In genomic region chr17:46044989-46045388, GRCh38 we compare ENCODE assay signal across 20 cellular contexts. TPM values are rescaled to one million over a fixed set of nuclear protein-coding genes. Genes with fewer than 3 reads are reported as not detected.
DNase-seq lines count a peak whose midpoint lies in the region; ATAC-seq and TF ChIP-seq lines count a peak whose summit lies in the region.
"Had no signal": no experiment of that assay in that cellular context is flagged by ENCODE, and none has a peak within 500 bp of the region (broad histone marks: within the 10 kb centered on the region; RNA-seq: fewer than 3 reads in every experiment).

No MANE protein-coding gene starts in this region.

- no peak for ATAC-seq in activated CD8-positive, alpha-beta T cell treated with anti-CD3 and anti-CD28 coated beads for 36 hours
- no peak for ATAC-seq in activated CD8-positive, alpha-beta T cell treated with anti-CD3 and anti-CD28 coated beads, Interleukin-2, amount 10 ng/mL, durations not matched to agents 7 days and 5 days
- ATAC-seq in activated naive CD8-positive, alpha-beta T cell treated with anti-CD3 and anti-CD28 coated beads, Interleukin-2, amount 50 U/mL, for 24 hours: no peak
- ATAC-seq in GM21423 (IDR thresholded peaks at IDR 0.05; ENCODE audit: unreplicated experiment): no peak

- no peaks in the 10 kb centered on the region for H3K9me3 ChIP-seq in thyroid gland
- H3K9me3 ChIP-seq: BE2C, esophagus squamous epithelium, SJSA1 had no signal

- H3K36me3 ChIP-seq in thyroid gland: peaks cover 7 to 9% of the 10 kb centered on the region in 2 donors

- CTCF ChIA-PET in activated CD8-positive, alpha-beta T cell treated with anti-CD3 and anti-CD28 coated beads for 36 hours (lab: Charles Lee): interaction anchor here (0.9 to 5.0 kb wide), 38 partner anchors 8 to 241 kb away, joined by 3 to 46 read pairs (median 6); partner anchors contain the start of gene KANSL1
- CTCF ChIA-PET in activated CD8-positive, alpha-beta T cell treated with anti-CD3 and anti-CD28 coated beads, Interleukin-2, amount 10 ng/mL, durations not matched to agents 7 days and 5 days (lab: Charles Lee): interaction anchor here (0.6 to 4.6 kb wide), 30 partner anchors 9 to 229 kb away, joined by 3 to 69 read pairs (median 6); partner anchors contain the start of gene KANSL1

- DNase-seq in activated CD8-positive, alpha-beta T cell treated with anti-CD3 and anti-CD28 coated beads for 36 hours: no peak
- DNase-seq in activated CD8-positive, alpha-beta T cell treated with anti-CD3 and anti-CD28 coated beads, Interleukin-2, amount 10 ng/mL, durations not matched to agents 7 days and 5 days: no peak
- DNase-seq in activated naive CD8-positive, alpha-beta T cell treated with anti-CD3 and anti-CD28 coated beads, Interleukin-2, amount 50 U/mL, for 24 hours: no peak
- DNase-seq in mesothelial cell of epicardium (ENCODE audit: low spot score in 2 of 2, unreplicated experiment in 2 of 2) (no peak), thyroid gland (no peak), NCI-H1105 treated with DMSO at 0.1 percent for 48 hours (lab: John Stamatoyannopoulos, UW) (no peak), kidney tubule cell (ENCODE audit: low spot score) (no peak)
- DNase-seq: 8988T, esophagus squamous epithelium, left ventricle myocardium superior, NCI-H1417 treated with DMSO at 0.1 percent for 48 hours had no signal

- no peak overlapping the region for H3K4me3 ChIP-seq in thyroid gland (replicated peaks in 1 of 3)
- H3K4me3 ChIP-seq: esophagus squamous epithelium, PC-9, SJSA1 had no signal

- TF ChIP-seq CTCF in activated CD8-positive, alpha-beta T cell treated with anti-CD3 and anti-CD28 coated beads for 36 hours (IDR thresholded peaks at IDR 0.05): no peak
- TF ChIP-seq CTCF in mesothelial cell of epicardium (IDR thresholded peaks at IDR 0.05; ENCODE audit: unreplicated experiment) (no peak), thyroid gland (IDR thresholded peaks at IDR 0.05) (no peak)

- no peak for TF ChIP-seq POLR2A in thyroid gland (IDR thresholded peaks at IDR 0.05)

- no peaks in the 10 kb centered on the region for H3K27me3 ChIP-seq in thyroid gland
- H3K27me3 ChIP-seq: BE2C, esophagus squamous epithelium, SJSA1 had no signal

- H3K36me3 Mint-ChIP-seq in activated CD8-positive, alpha-beta T cell treated with anti-CD3 and anti-CD28 coated beads for 36 hours (ENCODE audit: low read depth): peaks cover 59% of the 10 kb centered on the region
- peaks cover 61% of the 10 kb centered on the region for H3K36me3 Mint-ChIP-seq in activated CD8-positive, alpha-beta T cell treated with anti-CD3 and anti-CD28 coated beads, Interleukin-2, amount 10 ng/mL, durations not matched to agents 7 days and 5 days (ENCODE audit: low read depth)
- peaks cover 69% of the 10 kb centered on the region for H3K36me3 Mint-ChIP-seq in activated naive CD8-positive, alpha-beta T cell treated with anti-CD3 and anti-CD28 coated beads, Interleukin-2, amount 50 U/mL, for 24 hours (ENCODE audit: low read depth)
- peaks cover 21% of the 10 kb centered on the region for H3K36me3 Mint-ChIP-seq in mesothelial cell of epicardium

- peak overlapping the region; percentile 83 to 89 (median 84) for H3K27ac ChIP-seq in thyroid gland
- H3K27ac ChIP-seq: PC-9 had no signal

- peaks cover 46 to 53% of the 10 kb centered on the region in 2 donors for H3K4me1 ChIP-seq in thyroid gland
- H3K4me1 ChIP-seq: BE2C had no signal

- H3K4me3 Mint-ChIP-seq in activated CD8-positive, alpha-beta T cell treated with anti-CD3 and anti-CD28 coated beads for 36 hours: no peak overlapping the region
- no peak overlapping the region for H3K4me3 Mint-ChIP-seq in activated CD8-positive, alpha-beta T cell treated with anti-CD3 and anti-CD28 coated beads, Interleukin-2, amount 10 ng/mL, durations not matched to agents 7 days and 5 days
- no peak overlapping the region for H3K4me3 Mint-ChIP-seq in activated naive CD8-positive, alpha-beta T cell treated with anti-CD3 and anti-CD28 coated beads, Interleukin-2, amount 50 U/mL, for 24 hours
- H3K4me3 Mint-ChIP-seq in mesothelial cell of epicardium: no peak overlapping the region

- no peaks in the 10 kb centered on the region for H3K27me3 Mint-ChIP-seq in activated CD8-positive, alpha-beta T cell treated with anti-CD3 and anti-CD28 coated beads for 36 hours
- H3K27me3 Mint-ChIP-seq in activated CD8-positive, alpha-beta T cell treated with anti-CD3 and anti-CD28 coated beads, Interleukin-2, amount 10 ng/mL, durations not matched to agents 7 days and 5 days (ENCODE audit: low read depth): no peaks in the 10 kb centered on the region
- no peaks in the 10 kb centered on the region for H3K27me3 Mint-ChIP-seq in activated naive CD8-positive, alpha-beta T cell treated with anti-CD3 and anti-CD28 coated beads, Interleukin-2, amount 50 U/mL, for 24 hours
- H3K27me3 Mint-ChIP-seq in mesothelial cell of epicardium (ENCODE audit: low read depth): no peaks in the 10 kb centered on the region

- peak overlapping the region; percentile 71 for H3K27ac Mint-ChIP-seq in activated CD8-positive, alpha-beta T cell treated with anti-CD3 and anti-CD28 coated beads for 36 hours
- no peak overlapping the region for H3K27ac Mint-ChIP-seq in activated CD8-positive, alpha-beta T cell treated with anti-CD3 and anti-CD28 coated beads, Interleukin-2, amount 10 ng/mL, durations not matched to agents 7 days and 5 days
- peak overlapping the region; percentile 81 for H3K27ac Mint-ChIP-seq in activated naive CD8-positive, alpha-beta T cell treated with anti-CD3 and anti-CD28 coated beads, Interleukin-2, amount 50 U/mL, for 24 hours
- H3K27ac Mint-ChIP-seq in mesothelial cell of epicardium: peak overlapping the region; percentile 89

- peaks cover 35% of the 10 kb centered on the region for H3K4me1 Mint-ChIP-seq in activated CD8-positive, alpha-beta T cell treated with anti-CD3 and anti-CD28 coated beads for 36 hours (ENCODE audit: low read depth)
- H3K4me1 Mint-ChIP-seq in activated CD8-positive, alpha-beta T cell treated with anti-CD3 and anti-CD28 coated beads, Interleukin-2, amount 10 ng/mL, durations not matched to agents 7 days and 5 days (ENCODE audit: low read depth): peaks cover 6% of the 10 kb centered on the region
- peaks cover 32% of the 10 kb centered on the region for H3K4me1 Mint-ChIP-seq in activated naive CD8-positive, alpha-beta T cell treated with anti-CD3 and anti-CD28 coated beads, Interleukin-2, amount 50 U/mL, for 24 hours
- peaks cover 30% of the 10 kb centered on the region for H3K4me1 Mint-ChIP-seq in mesothelial cell of epicardium

- intact Hi-C loops in activated CD8-positive, alpha-beta T cell treated with anti-CD3 and anti-CD28 coated beads for 36 hours (cut with micrococcal nuclease): loop anchor here (5.0 to 10.0 kb wide), 2 partner anchors 50 to 147 kb away; partner anchors contain the start of gene KANSL1
- intact Hi-C loops in thyroid gland (cut with DNase I): loop anchor here (5.0 kb wide), 1 partner anchor 167 kb away; no protein-coding TSS in a partner anchor

- no peaks in the 10 kb centered on the region for H3K9me3 Mint-ChIP-seq in activated CD8-positive, alpha-beta T cell treated with anti-CD3 and anti-CD28 coated beads for 36 hours
- no peaks in the 10 kb centered on the region for H3K9me3 Mint-ChIP-seq in activated CD8-positive, alpha-beta T cell treated with anti-CD3 and anti-CD28 coated beads, Interleukin-2, amount 10 ng/mL, durations not matched to agents 7 days and 5 days (ENCODE audit: insufficient read depth)
- H3K9me3 Mint-ChIP-seq in activated naive CD8-positive, alpha-beta T cell treated with anti-CD3 and anti-CD28 coated beads, Interleukin-2, amount 50 U/mL, for 24 hours: no peaks in the 10 kb centered on the region
- no peaks in the 10 kb centered on the region for H3K9me3 Mint-ChIP-seq in mesothelial cell of epicardium

- POLR2A ChIA-PET in activated CD8-positive, alpha-beta T cell treated with anti-CD3 and anti-CD28 coated beads for 36 hours (lab: Charles Lee): interaction anchor here (1.5 to 2.1 kb wide), 2 partner anchors 126 to 148 kb away, joined by 3 to 7 read pairs; partner anchors contain the start of gene KANSL1
- POLR2A ChIA-PET in activated CD8-positive, alpha-beta T cell treated with anti-CD3 and anti-CD28 coated beads, Interleukin-2, amount 10 ng/mL, durations not matched to agents 7 days and 5 days (lab: Charles Lee): interaction anchor here (1.5 kb wide), 1 partner anchor 148 kb away, joined by 6 read pairs; the partner anchor contains the start of gene KANSL1

- 60 to 64% methylated on average over 2 of the region's 2 CpGs for WGBS in thyroid gland, 2 donors

RNA-seq across cellular contexts. Expression of gene STH, which starts 45.9 kb away (rescaled TPM):
- not detected for total RNA-seq in activated CD8-positive, alpha-beta T cell treated with anti-CD3 and anti-CD28 coated beads for 36 hours
- total RNA-seq in activated CD8-positive, alpha-beta T cell treated with anti-CD3 and anti-CD28 coated beads, Interleukin-2, amount 10 ng/mL, durations not matched to agents 7 days and 5 days: not detected
- total RNA-seq in mesothelial cell of epicardium (not detected in 3 replicates), thyroid gland (not detected)
- total RNA-seq: cardiac septum, esophagus squamous epithelium, H4, left ventricle myocardium superior, mucosa of gallbladder, omental fat pad, PC-9, SJSA1, urinary bladder had no signal
